ENCODE assay signal across 17 cellular contexts in genomic region chr5:35345222-35345621, GRCh38.
DNase-seq lines count a peak whose midpoint lies in the region; ATAC-seq lines count a peak whose summit lies in the region.
"Had no signal": no experiment of that assay in that cellular context is flagged by ENCODE, and none has a peak within 500 bp of the region (broad histone marks: within the 10 kb centered on the region; RNA-seq: fewer than 3 reads in every experiment).

No MANE protein-coding gene starts in this region.

- intact Hi-C loops in left colon (cut with DNase I, micrococcal nuclease) = no loop called here

- DNase-seq in EL = peak; percentile 10
- peak; percentile 37 for DNase-seq in HT1080 (ENCODE audit: low read depth)
- peak; percentile 76 for DNase-seq in SK-MEL-5 (ENCODE audit: low read depth, low spot score)
- no peak for DNase-seq in left colon
- no peak for DNase-seq in activated CD4-positive, alpha-beta T cell treated with anti-CD3 and anti-CD28 coated beads, Interleukin-2, amount 50 U/mL, for 4 hours
- DNase-seq: activated CD4-positive, alpha-beta T cell treated with anti-CD3 and anti-CD28 coated beads, Interleukin-2, amount 50 U/mL, for 48 hours; amniotic stem cell; C1 segment of cervical spinal cord; left ventricle myocardium inferior; naive B cell; NCI-H510A treated with DMSO at 0.1 percent for 48 hours; SHP77; T-helper 9 cell had no signal

- in situ Hi-C loops in SK-MEL-5 (cut with HindIII; ENCODE audit: low pct_unique_long_range_greater_than_20kb, low sequenced_read_pairs) = no loop called here

- peak; percentile 35 for ATAC-seq in left colon
- no peak for ATAC-seq in HG03135 (IDR thresholded peaks at IDR 0.05; ENCODE audit: unreplicated experiment)
- ATAC-seq in HG02852 (IDR thresholded peaks at IDR 0.05; ENCODE audit: unreplicated experiment) = no peak
- ATAC-seq: esophagus mucosa, K562 had no signal

Comparison
In these comparisons a context has a peak if more than half of its experiments do, and no peak if none do; other contexts are left out.
1. DNase-seq: peak in EL (single experiment), HT1080 (single experiment) and SK-MEL-5 (single experiment); none in left colon (0 of 2) and activated CD4-positive, alpha-beta T cell treated with anti-CD3 and anti-CD28 coated beads, Interleukin-2, amount 50 U/mL, for 4 hours (0 of 2).